ENCODE assay signal across 5 cellular contexts in genomic region chr5:107735558-107735957, GRCh38.
"Had no signal": no experiment of that assay in that cellular context is flagged by ENCODE, and none has a peak within 500 bp of the region (broad histone marks: within the 10 kb centered on the region; RNA-seq: fewer than 3 reads in every experiment).

No MANE protein-coding gene starts in this region.

- H3K4me3 ChIP-seq: K562 had no signal

- H3K27ac ChIP-seq: HL-60 had no signal

- DNase-seq: IMR-90, KBM-7, KG1 had no signal
